ENCODE assay signal across 10 cellular contexts in genomic region chr1:55257958-55258357, GRCh38. TPM values are rescaled to one million over a fixed set of nuclear protein-coding genes. Genes with fewer than 3 reads are reported as not detected.
DNase-seq lines count a peak whose midpoint lies in the region; ATAC-seq and TF ChIP-seq lines count a peak whose summit lies in the region.
"Had no signal": no experiment of that assay in that cellular context is flagged by ENCODE, and none has a peak within 500 bp of the region (broad histone marks: within the 10 kb centered on the region; RNA-seq: fewer than 3 reads in every experiment).

No MANE protein-coding gene starts in this region.

- no peak overlapping the region for H3K4me3 ChIP-seq in Peyer's patch
- H3K4me3 ChIP-seq: SJSA1 had no signal

- H3K36me3 ChIP-seq in Peyer's patch, result no peaks in the 10 kb centered on the region
- H3K36me3 ChIP-seq: SJSA1 had no signal

- TF ChIP-seq CTCF in CD4-positive, alpha-beta T cell (IDR thresholded peaks at IDR 0.05), result no peak
- TF ChIP-seq CTCF in Peyer's patch (IDR thresholded peaks at IDR 0.05), result no peak
- no peak for TF ChIP-seq CTCF in HFFc6 (IDR thresholded peaks at IDR 0.05)

- peak; percentile 19 to 73 (median 36) for DNase-seq in CD4-positive, alpha-beta T cell
- DNase-seq in Peyer's patch (peak in 2 of 3 donors; percentile 71 to 86), NCI-H2081 (lab: John Stamatoyannopoulos, UW) (no peak), NCI-H2196 treated with DMSO at 0.1 percent for 48 hours (lab: John Stamatoyannopoulos, UW; ENCODE audit: unreplicated experiment) (no peak), HFFc6 (no peak)
- DNase-seq in central memory CD4-positive, alpha-beta T cell, result peak; percentile 75
- DNase-seq: glutamatergic neuron had no signal

- H3K27ac Mint-ChIP-seq in CD4-positive, alpha-beta T cell, result peak overlapping the region; percentile 55
- H3K27ac Mint-ChIP-seq in HFFc6, result no peak overlapping the region

- ATAC-seq in CD4-positive, alpha-beta T cell (ENCODE audit: poor library complexity), result peak; percentile 99
- ATAC-seq in GM21723 (IDR thresholded peaks at IDR 0.05; ENCODE audit: unreplicated experiment), result peak; percentile 74
- no peak for ATAC-seq in GM21526 (IDR thresholded peaks at IDR 0.05; ENCODE audit: low FRiP score, unreplicated experiment)

- peaks cover 0 to 9% (median 2%) of the 10 kb centered on the region in 4 donors for H3K4me1 ChIP-seq in Peyer's patch
- H3K4me1 ChIP-seq: SJSA1 had no signal

- H3K9me3 Mint-ChIP-seq in CD4-positive, alpha-beta T cell, result no peaks in the 10 kb centered on the region
- H3K9me3 Mint-ChIP-seq in HFFc6, result no peaks in the 10 kb centered on the region

- H3K27me3 Mint-ChIP-seq in CD4-positive, alpha-beta T cell, result no peaks in the 10 kb centered on the region
- H3K27me3 Mint-ChIP-seq in HFFc6 (ENCODE audit: insufficient read depth), result peaks cover 4% of the 10 kb centered on the region

- no peaks in the 10 kb centered on the region for H3K27me3 ChIP-seq in CD4-positive, alpha-beta T cell (ENCODE audit: control insufficient read depth, insufficient read depth, low read length)
- H3K27me3 ChIP-seq in Peyer's patch, result no peaks in the 10 kb centered on the region
- H3K27me3 ChIP-seq: SJSA1 had no signal

- TF ChIP-seq POLR2A in Peyer's patch (IDR thresholded peaks at IDR 0.05), result no peak

- no peaks in the 10 kb centered on the region for H3K9me3 ChIP-seq in CD4-positive, alpha-beta T cell (ENCODE audit: control insufficient read depth, low read length)
- no peaks in the 10 kb centered on the region for H3K9me3 ChIP-seq in Peyer's patch
- H3K9me3 ChIP-seq: SJSA1 had no signal

- H3K4me3 Mint-ChIP-seq in CD4-positive, alpha-beta T cell, result peak overlapping the region; percentile 0
- H3K4me3 Mint-ChIP-seq in HFFc6, result no peak overlapping the region

- H3K36me3 Mint-ChIP-seq in CD4-positive, alpha-beta T cell (ENCODE audit: low read depth), result no peaks in the 10 kb centered on the region
- no peaks in the 10 kb centered on the region for H3K36me3 Mint-ChIP-seq in HFFc6 (ENCODE audit: low read depth)

- CTCF ChIA-PET in CD4-positive, alpha-beta T cell (lab: Charles Lee), result no interaction called here

- no peak overlapping the region for H3K27ac ChIP-seq in CD4-positive, alpha-beta T cell (ENCODE audit: low read depth, low read length)
- peak overlapping the region in 2 of 4 donors; percentile 44 to 63 for H3K27ac ChIP-seq in Peyer's patch
- H3K27ac ChIP-seq: SJSA1 had no signal

- H3K4me1 Mint-ChIP-seq in CD4-positive, alpha-beta T cell (ENCODE audit: low read depth), result peaks cover 12% of the 10 kb centered on the region
- H3K4me1 Mint-ChIP-seq in HFFc6 (ENCODE audit: low read depth), result peaks cover 15% of the 10 kb centered on the region

- intact Hi-C loops in CD4-positive, alpha-beta T cell (cut with DNase I, micrococcal nuclease), result loop anchor here (5.0 kb wide), 1 partner anchor 41 kb away; the partner anchor contains the start of gene USP24 (in 2 of the 2)

- POLR2A ChIA-PET in CD4-positive, alpha-beta T cell (lab: Charles Lee), result no interaction called here

RNA-seq across cellular contexts. Expression of gene USP24, which starts 42.8 kb away (rescaled TPM):
- total RNA-seq in CD4-positive, alpha-beta T cell, result 10 to 100 TPM; 68.6 to 76.3 TPM
- total RNA-seq in Peyer's patch, result 100 to 1,000 TPM in 1 of 4 donors, 10 to 100 TPM in 3; 37.1 to 130 (median 47.0) TPM
- 10 to 100 TPM; 22.5 to 27.8 (median 25.0) TPM for total RNA-seq in HFFc6 (2021; fragmentation: NEBNext Ultra II Directional; extraction: Animal tissue kit (Norgen Biotek cat#: 25700))

Comparison
In these comparisons a context has a peak if more than half of its experiments do, and no peak if none do; other contexts are left out.
1. DNase-seq: peak in CD4-positive, alpha-beta T cell (10 of 10), Peyer's patch (2 of 3) and central memory CD4-positive, alpha-beta T cell (single experiment); none in NCI-H2081 (0 of 2), NCI-H2196 treated with DMSO at 0.1 percent for 48 hours (single experiment) and HFFc6 (single experiment).